In the genomic region with DNA sequence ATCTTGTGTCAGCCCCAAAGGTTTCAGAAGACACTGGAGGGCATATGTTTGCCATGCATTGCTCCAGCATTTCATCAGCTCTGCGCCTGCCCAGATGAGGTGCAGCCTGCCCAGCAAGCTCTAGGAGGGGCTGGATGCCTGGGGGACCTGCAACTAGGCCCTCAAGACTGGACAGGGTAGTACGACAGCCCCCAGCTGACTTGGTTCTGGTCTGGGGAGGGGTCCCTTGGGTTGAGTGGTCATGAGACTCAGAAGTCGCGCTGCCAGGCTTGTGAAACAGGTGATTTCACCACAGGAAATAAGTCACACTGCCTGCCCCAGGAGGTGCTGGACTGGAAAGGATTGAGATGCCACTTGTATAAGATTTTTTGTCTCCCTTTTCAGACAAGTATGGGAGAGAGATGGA, we compare ENCODE assay signal across 11 cellular contexts. TPM values are rescaled to one million over a fixed set of nuclear protein-coding genes. Genes with fewer than 3 reads are reported as not detected.
DNase-seq lines count a peak whose midpoint lies in the region; ATAC-seq and TF ChIP-seq lines count a peak whose summit lies in the region.
"Had no signal": no experiment of that assay in that cellular context is flagged by ENCODE, and none has a peak within 500 bp of the region (broad histone marks: within the 10 kb centered on the region; RNA-seq: fewer than 3 reads in every experiment).

No MANE protein-coding gene starts in this region.

- DNase-seq in Ammon's horn (ENCODE audit: low spot score) (peak; percentile 15), GF-D8 (lab: John Stamatoyannopoulos, UW) (peak; percentile 56), right lobe of liver (peak in 2 of 3 donors; percentile 49 to 52), G401 (ENCODE audit: low spot score) (no peak), hippocampal formation (lab: John Stamatoyannopoulos, UW) (no peak), superior temporal gyrus (ENCODE audit: extremely low spot score) (no peak)
- DNase-seq: DND-41, NCI-H510A had no signal

- H3K36me3 Mint-ChIP-seq in activated naive CD4-positive, alpha-beta T cell treated with anti-CD3 and anti-CD28 coated beads, Interleukin-2, amount 50 U/mL, for 24 hours, result no peaks in the 10 kb centered on the region

- no peak for TF ChIP-seq CTCF in right lobe of liver (IDR thresholded peaks at IDR 0.05)

- peaks cover 52% of the 10 kb centered on the region for H3K4me1 Mint-ChIP-seq in activated naive CD4-positive, alpha-beta T cell treated with anti-CD3 and anti-CD28 coated beads, Interleukin-2, amount 50 U/mL, for 24 hours

- H3K9me3 Mint-ChIP-seq in activated naive CD4-positive, alpha-beta T cell treated with anti-CD3 and anti-CD28 coated beads, Interleukin-2, amount 50 U/mL, for 24 hours, result no peaks in the 10 kb centered on the region

- no peaks in the 10 kb centered on the region for H3K27me3 Mint-ChIP-seq in activated naive CD4-positive, alpha-beta T cell treated with anti-CD3 and anti-CD28 coated beads, Interleukin-2, amount 50 U/mL, for 24 hours

- TF ChIP-seq POLR2A in right lobe of liver (IDR thresholded peaks at IDR 0.05), result no peak

- no peaks in the 10 kb centered on the region for H3K9me3 ChIP-seq in right lobe of liver

- in situ Hi-C loops in G401 (cut with HindIII; ENCODE audit: low sequenced_read_pairs), result no loop called here

- H3K4me3 ChIP-seq in right lobe of liver, result no peak overlapping the region

- no peak overlapping the region for H3K4me3 Mint-ChIP-seq in activated naive CD4-positive, alpha-beta T cell treated with anti-CD3 and anti-CD28 coated beads, Interleukin-2, amount 50 U/mL, for 24 hours

- H3K36me3 ChIP-seq in right lobe of liver, result peaks cover 0 to 4% (median 0%) of the 10 kb centered on the region in 4 donors

- H3K27ac Mint-ChIP-seq in activated naive CD4-positive, alpha-beta T cell treated with anti-CD3 and anti-CD28 coated beads, Interleukin-2, amount 50 U/mL, for 24 hours, result peak overlapping the region; percentile 55

- H3K27me3 ChIP-seq in right lobe of liver, result no peaks in the 10 kb centered on the region

- intact Hi-C loops in right lobe of liver (cut with DNase I), result no loop called here

- WGBS in right lobe of liver (ENCODE audit: insufficient coverage, low coverage, low lambda C conversion rate, missing lambda C conversion rate), result no CpG with 5 or more reads among the region's 4 CpGs

- ATAC-seq in right lobe of liver (peak in 1 of 4 donors; percentile 2), GM18867 (IDR thresholded peaks at IDR 0.05; ENCODE audit: unreplicated experiment) (no peak)

- H3K27ac ChIP-seq in right lobe of liver, result no peak overlapping the region
- H3K27ac ChIP-seq: epithelial cell of prostate had no signal

- no peaks in the 10 kb centered on the region for H3K4me1 ChIP-seq in right lobe of liver

RNA-seq across cellular contexts. Expression of gene TPBGL, which starts 23.4 kb away (rescaled TPM):
- total RNA-seq in right lobe of liver, result not detected
- not detected in 2 replicates for total RNA-seq in G401 (2014; rRNA removed; shearing (Covaris generic))

Comparison
In these comparisons a context has a peak if more than half of its experiments do, and no peak if none do; other contexts are left out.
1. DNase-seq: peak in Ammon's horn (single experiment), GF-D8 (single experiment) and right lobe of liver (2 of 3); none in G401 (single experiment), hippocampal formation (0 of 2) and superior temporal gyrus (single experiment).